In the genomic region with DNA sequence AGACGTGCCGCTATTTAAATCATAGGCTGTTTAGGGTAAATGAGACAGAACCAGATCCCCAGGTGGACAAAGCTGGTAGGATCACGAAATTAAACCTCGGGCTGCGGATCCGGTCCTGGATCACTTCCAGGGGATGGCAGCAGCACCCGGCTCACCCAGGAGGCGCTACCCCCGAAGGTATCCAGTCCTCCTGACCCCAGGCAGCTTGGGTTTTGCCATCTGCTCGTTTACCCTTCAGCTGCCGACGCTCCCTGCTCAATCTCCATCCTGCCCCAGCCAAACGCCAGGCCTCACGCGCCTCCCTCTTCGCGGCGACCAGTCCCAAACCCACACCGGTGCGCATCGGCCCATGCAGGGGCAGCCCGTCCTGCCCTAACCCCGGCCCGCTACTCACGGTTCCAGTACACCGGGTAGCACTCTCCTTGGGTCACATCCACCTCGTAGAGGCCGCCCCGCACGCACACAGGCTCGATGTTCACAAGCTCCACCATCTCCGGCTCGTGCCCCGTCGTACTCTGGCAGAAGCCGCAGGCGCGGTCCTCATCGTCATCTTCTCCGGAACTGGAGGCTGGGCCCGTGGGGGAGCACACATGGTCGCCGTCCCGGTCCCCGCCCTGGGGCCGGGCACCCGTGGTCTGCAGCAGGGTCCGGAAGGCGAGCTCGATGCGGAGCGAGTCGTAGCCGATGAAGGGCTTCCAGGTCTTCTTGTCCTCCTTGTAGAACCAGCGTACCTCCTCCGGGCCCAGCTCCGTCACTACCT, we compare ENCODE assay signal across 8 cellular contexts. TPM values are rescaled to one million over a fixed set of nuclear protein-coding genes. Genes with fewer than 3 reads are reported as not detected.
DNase-seq lines count a peak whose midpoint lies in the region; ATAC-seq, FAIRE-seq and TF ChIP-seq lines count a peak whose summit lies in the region.

No MANE protein-coding gene starts in this region.

- peak overlapping the region; percentile 89 for H3K27ac Mint-ChIP-seq in activated B cell treated with CpG ODN at 0.5 μM for 24 hours

- H3K9me3 ChIP-seq in keratinocyte (ENCODE audit: control insufficient read depth, low read depth, low read length) = no peaks in the 10 kb centered on the region

- POLR2A ChIA-PET in activated B cell treated with CpG ODN at 0.5 μM for 24 hours (lab: Charles Lee) = interaction anchor here (0.6 to 3.8 kb wide), 23 partner anchors 9 to 1245 kb away, joined by 3 to 68 read pairs (median 5); a partner anchor contains a TSS

- H3K4me3 ChIP-seq in keratinocyte (ENCODE audit: control insufficient read depth in 2 of 3, extremely low read depth in 1 of 3, insufficient read depth in 2 of 3, low read depth in 1 of 3, low read length in 3 of 3) = peak overlapping the region; percentile 63 to 95 (median 94)

- no peaks in the 10 kb centered on the region for H4K20me1 ChIP-seq in keratinocyte (ENCODE audit: control insufficient read depth, extremely low read depth, insufficient read depth, low read length)

- H3K27ac ChIP-seq in caudate nucleus (ENCODE audit: low read depth, low read length) (peak overlapping the region; percentile 7), keratinocyte (ENCODE audit: control insufficient read depth, insufficient read depth, low read length) (peak overlapping the region; percentile 56)

- TF ChIP-seq CTCF in GM12872 (IDR thresholded peaks at IDR 0.05; ENCODE audit: insufficient read depth, low read depth, low read length) (peak; percentile 29; the same call in 1 of the 3 replicates), activated B cell treated with CpG ODN at 0.5 μM for 24 hours (IDR thresholded peaks at IDR 0.05) (no peak), keratinocyte (optimal IDR thresholded peaks at IDR 0.05 in 1 of 3, IDR thresholded peaks at IDR 0.05 in 1 of 3, conservative IDR thresholded peaks at IDR 0.05 in 1 of 3; ENCODE audit: extremely low read depth in 1 of 3, insufficient read depth in 2 of 3, low read length in 3 of 3) (peak in 2 of 3 experiments; percentile 23 to 24)

- peaks cover 12% of the 10 kb centered on the region for H3K36me3 Mint-ChIP-seq in activated B cell treated with CpG ODN at 0.5 μM for 24 hours (ENCODE audit: low read depth)

- peak; percentile 25 for ATAC-seq in HG02610 (IDR thresholded peaks at IDR 0.05; ENCODE audit: unreplicated experiment)
- peak; percentile 38 for ATAC-seq in activated B cell treated with CpG ODN at 0.5 μM for 24 hours (ENCODE audit: low read depth)

- peak overlapping the region; percentile 83 for H3K9ac ChIP-seq in keratinocyte (ENCODE audit: control insufficient read depth, extremely low read depth, insufficient read depth, low read length)

- H3K4me1 ChIP-seq in keratinocyte (ENCODE audit: control insufficient read depth, extremely low read depth, insufficient read depth, low read length) = peaks cover 9% of the 10 kb centered on the region

- peak overlapping the region; percentile 98 for H3K4me2 ChIP-seq in keratinocyte (ENCODE audit: control insufficient read depth, extremely low read depth, insufficient read depth, low read depth, low read length)

- DNase-seq in NCI-H1417 treated with DMSO at 0.1 percent for 48 hours (lab: John Stamatoyannopoulos, UW) = peak; percentile 86
- peak; percentile 65 for DNase-seq in activated B cell treated with CpG ODN at 0.5 μM for 24 hours
- peak in 56 of 61 donors; percentile 9 to 78 (median 46) for DNase-seq in caudate nucleus (lab: John Stamatoyannopoulos, UW)
- no peak for DNase-seq in keratinocyte (ENCODE audit: low read depth, low spot score)
- peak; percentile 22 to 37 for DNase-seq in stimulated activated CD4-positive, alpha-beta T cell treated with anti-CD3 and anti-CD28 coated beads, Interleukin-1b, Interleukin-23, amount 100 ng/mL, for 1 hour (ENCODE audit: low read depth in 2 of 2)
- DNase-seq in OCI-M2 (lab: John Stamatoyannopoulos, UW; ENCODE audit: unreplicated experiment) = no peak

- dilution Hi-C loops in keratinocyte (cut with MboI; ENCODE audit: extremely low pct_ligation_motif_present, low sequenced_read_pairs) = no loop called here

- CTCF ChIA-PET in activated B cell treated with CpG ODN at 0.5 μM for 24 hours (lab: Charles Lee) = interaction anchor here (0.8 to 1.4 kb wide), 6 partner anchors 10 to 95 kb away, joined by 3 to 4 read pairs (median 3); no protein-coding TSS in a partner anchor

- peaks cover 0 to 3% of the 10 kb centered on the region in 2 experiments for H3K36me3 ChIP-seq in keratinocyte (ENCODE audit: control insufficient read depth in 2 of 2, extremely low read depth in 1 of 2, insufficient read depth in 2 of 2, low read length in 2 of 2)

- intact Hi-C loops in activated B cell treated with CpG ODN at 0.5 μM for 24 hours (cut with micrococcal nuclease) = loop anchor here (2.0 to 5.0 kb wide), 8 partner anchors 25 to 1415 kb away; a partner anchor contains a TSS

- H3K79me2 ChIP-seq in keratinocyte (ENCODE audit: control insufficient read depth, insufficient read depth, low read length) = peaks cover 48% of the 10 kb centered on the region

- peak overlapping the region; percentile 98 for H3K4me3 Mint-ChIP-seq in activated B cell treated with CpG ODN at 0.5 μM for 24 hours

- no peaks in the 10 kb centered on the region for H3K9me1 ChIP-seq in keratinocyte (ENCODE audit: control insufficient read depth, extremely low read depth, insufficient read depth, low read length)

- FAIRE-seq in keratinocyte (lab: Jason Lieb, UNC) = no peak

- no peaks in the 10 kb centered on the region for H3K27me3 ChIP-seq in keratinocyte (ENCODE audit: control insufficient read depth, extremely low read depth, insufficient read depth, low read length)

- H3K9me3 Mint-ChIP-seq in activated B cell treated with CpG ODN at 0.5 μM for 24 hours = no peaks in the 10 kb centered on the region

- peak overlapping the region; percentile 98 for H2AFZ ChIP-seq in keratinocyte (ENCODE audit: control insufficient read depth, low read length)

- no peaks in the 10 kb centered on the region for H3K27me3 Mint-ChIP-seq in activated B cell treated with CpG ODN at 0.5 μM for 24 hours

- H3K4me1 Mint-ChIP-seq in activated B cell treated with CpG ODN at 0.5 μM for 24 hours = peaks cover 58% of the 10 kb centered on the region

RNA-seq across cellular contexts. Expression of a gene that starts 1.1 kb away (rescaled TPM):
- 44.0 and 59.8 TPM in 2 replicates for total RNA-seq in activated B cell treated with CpG ODN at 0.5 μM for 24 hours
- polyA plus RNA-seq in keratinocyte = 6.9 to 10.4 TPM (median 7.3 TPM) in 3 replicates
- 7.4 TPM for polyA plus RNA-seq in keratinocyte (2011; ENCODE audit: low read depth)
- polyA plus RNA-seq in keratinocyte (2011; cell fraction: cytosol; rRNA removed) = 4.4 and 8.3 TPM in 2 replicates
- 13.2 and 18.0 TPM in 2 replicates for polyA plus RNA-seq in keratinocyte (2011; cell fraction: nucleus; rRNA removed)
- polyA plus RNA-seq in keratinocyte (2012; ENCODE audit: low replicate concordance) = 3.1 and 6.3 TPM in 2 replicates
- 4.7 to 24.5 TPM (median 11.7 TPM) in 3 replicates for polyA minus RNA-seq in keratinocyte
- polyA minus RNA-seq in keratinocyte (2011; cell fraction: cytosol; rRNA and poly(A)+ RNA removed) = 7.5 TPM
- polyA minus RNA-seq in keratinocyte (2011; cell fraction: nucleus; rRNA and poly(A)+ RNA removed) = 24.0 and 50.6 TPM in 2 replicates

Comparison
In these comparisons a context has a peak if more than half of its experiments do, and no peak if none do; other contexts are left out.
1. DNase-seq: peak in NCI-H1417 treated with DMSO at 0.1 percent for 48 hours (single experiment), activated B cell treated with CpG ODN at 0.5 μM for 24 hours (single experiment), caudate nucleus (56 of 61) and stimulated activated CD4-positive, alpha-beta T cell treated with anti-CD3 and anti-CD28 coated beads, Interleukin-1b, Interleukin-23, amount 100 ng/mL, for 1 hour (2 of 2); none in keratinocyte (single experiment) and OCI-M2 (single experiment).